Comparison of ENCODE assay signal across 22 cellular contexts in genomic region chr6:108330806-108331205, GRCh38.
"Had no signal": no experiment of that assay in that cellular context is flagged by ENCODE, and none has a peak within 500 bp of the region (broad histone marks: within the 10 kb centered on the region; RNA-seq: fewer than 3 reads in every experiment).

No MANE protein-coding gene starts in this region.

- H3K27ac ChIP-seq: SJSA1, SK-N-MC had no signal

- H3K4me3 ChIP-seq: MG63, SJSA1, SK-N-MC had no signal

- FAIRE-seq: RCC 7860 had no signal

- H3K27me3 ChIP-seq: MG63, SJSA1 had no signal

- H3K9me3 ChIP-seq: MG63, SJSA1 had no signal

- H3K4me1 ChIP-seq: SJSA1 had no signal

- DNase-seq: IMR-90, Karpas-422, KG1, MG63, NCI-H1092, NCI-H1105 treated with DMSO at 0.1 percent for 48 hours, NCI-H1417 treated with DMSO at 0.1 percent for 48 hours, NCI-H146, NCI-H1694 treated with DMSO at 0.1 percent for 48 hours, NCI-H1930, NCI-H2081, NCI-H2107, NCI-H2227 treated with DMSO at 0.1 percent for 48 hours, NCI-H524, NCI-H526 treated with DMSO at 0.1 percent for 48 hours, NCI-H748 treated with DMSO at 0.1 percent for 48 hours, Right ventricle myocardium superior, RPMI8226, SIG-M5 had no signal
